21 cellular contexts compared by ENCODE assay signal in genomic region chr12:131153956-131154355, GRCh38.
DNase-seq lines count a peak whose midpoint lies in the region; ATAC-seq and TF ChIP-seq lines count a peak whose summit lies in the region.
"Had no signal": no experiment of that assay in that cellular context is flagged by ENCODE, and none has a peak within 500 bp of the region (broad histone marks: within the 10 kb centered on the region; RNA-seq: fewer than 3 reads in every experiment).

No MANE protein-coding gene starts in this region.

- H3K27ac Mint-ChIP-seq in osteocyte (ENCODE audit: unreplicated experiment): no peak overlapping the region
- H3K27ac Mint-ChIP-seq: B cell; CD4-positive, alpha-beta T cell; CD8-positive, alpha-beta memory T cell; GM23338 had no signal

- no peaks in the 10 kb centered on the region for H3K27me3 Mint-ChIP-seq in osteocyte (ENCODE audit: unreplicated experiment)

- no peak for TF ChIP-seq RAD21 in IMR-90 (IDR thresholded peaks at IDR 0.05; ENCODE audit: low read length)

- peaks cover 36% of the 10 kb centered on the region for H3K9me3 ChIP-seq in IMR-90 (ENCODE audit: control insufficient read depth, insufficient read depth, low read length)
- H3K9me3 ChIP-seq in esophagus muscularis mucosa: no peaks in the 10 kb centered on the region
- no peaks in the 10 kb centered on the region for H3K9me3 ChIP-seq in HAP-1
- H3K9me3 ChIP-seq: BLaER1 had no signal

- H3K56ac ChIP-seq in IMR-90 (ENCODE audit: extremely low read depth, insufficient read depth, low read length): no peak overlapping the region

- ATAC-seq in IMR-90 (ENCODE audit: low read depth) (no peak), sciatic nerve (no peak), GM18520 (IDR thresholded peaks at IDR 0.05; ENCODE audit: unreplicated experiment) (no peak)
- ATAC-seq: GM12878, GM23338 had no signal

- H3K4me3 ChIP-seq in IMR-90 (ENCODE audit: insufficient read depth, low read depth, low read length) (no peak overlapping the region), esophagus muscularis mucosa (no peak overlapping the region), HAP-1 (no peak overlapping the region)
- H3K4me3 ChIP-seq: BLaER1, GM12878, GM23338 had no signal

- H4K91ac ChIP-seq in IMR-90 (ENCODE audit: insufficient read depth, low read depth, low read length): no peak overlapping the region

- H2BK15ac ChIP-seq in IMR-90 (ENCODE audit: low read depth, low read length): no peak overlapping the region

- no peak overlapping the region for H2BK5ac ChIP-seq in IMR-90 (ENCODE audit: low read depth, low read length, poor library complexity, severe bottlenecking)

- H2BK20ac ChIP-seq in IMR-90 (ENCODE audit: low read depth, low read length): no peak overlapping the region

- BruUV-seq in IMR-90 (replicated peaks; lab: Mats Ljungman, UMichigan): no TSS peak

- H3K4me1 ChIP-seq in IMR-90 (ENCODE audit: control insufficient read depth, insufficient read depth, low read length): no peaks in the 10 kb centered on the region
- H3K4me1 ChIP-seq in esophagus muscularis mucosa: no peaks in the 10 kb centered on the region
- H3K4me1 ChIP-seq in HAP-1: no peaks in the 10 kb centered on the region
- H3K4me1 ChIP-seq: BLaER1 had no signal

- no peak overlapping the region for H3K18ac ChIP-seq in IMR-90 (ENCODE audit: low read depth, low read length)

- TF ChIP-seq POLR2A in IMR-90 (IDR thresholded peaks at IDR 0.05; ENCODE audit: low read depth, low read length): no peak
- no peak for TF ChIP-seq POLR2A in esophagus muscularis mucosa (IDR thresholded peaks at IDR 0.05; ENCODE audit: low read depth)

- no peak overlapping the region for H3K14ac ChIP-seq in IMR-90 (replicated peaks; ENCODE audit: low read depth, low read length)

- H3K9me3 Mint-ChIP-seq in osteocyte (ENCODE audit: unreplicated experiment): peaks cover 5% of the 10 kb centered on the region
- H3K9me3 Mint-ChIP-seq: CD4-positive, alpha-beta T cell; GM23338 had no signal

- no peaks in the 10 kb centered on the region for H3K9me1 ChIP-seq in IMR-90 (ENCODE audit: insufficient read depth, low read length)

- no CpG with 5 or more reads among the region's 5 CpGs for WGBS in IMR-90 (ENCODE audit: extremely low coverage in 2 of 2, insufficient read length in 1 of 2), 2 experiments
- WGBS in esophagus muscularis mucosa: 80% methylated on average over 5 of the region's 5 CpGs

- POLR2A ChIA-PET in IMR-90 (lab: Charles Lee; ENCODE audit: unreplicated experiment): no interaction called here

- TF ChIP-seq EP300 in esophagus muscularis mucosa (IDR thresholded peaks at IDR 0.05): no peak

- H2AFZ ChIP-seq in IMR-90 (replicated peaks; ENCODE audit: low read length, poor library complexity): peak overlapping the region; percentile 11
- H2AFZ ChIP-seq: GM23338 had no signal

- no peak overlapping the region for H3K4ac ChIP-seq in IMR-90 (ENCODE audit: low read depth, low read length)

- H4K8ac ChIP-seq in IMR-90 (ENCODE audit: low read depth in 2 of 2, low read length in 2 of 2): no peak overlapping the region

- no peak overlapping the region for H3K4me3 Mint-ChIP-seq in osteocyte (ENCODE audit: unreplicated experiment)
- H3K4me3 Mint-ChIP-seq: B cell; CD4-positive, alpha-beta T cell; CD8-positive, alpha-beta memory T cell; GM23338 had no signal

- no peak overlapping the region for H4K5ac ChIP-seq in IMR-90 (ENCODE audit: low read depth, low read length)

- H3K27me3 ChIP-seq in IMR-90 (ENCODE audit: control insufficient read depth, insufficient read depth, low read length): no peaks in the 10 kb centered on the region
- H3K27me3 ChIP-seq in esophagus muscularis mucosa: no peaks in the 10 kb centered on the region
- no peaks in the 10 kb centered on the region for H3K27me3 ChIP-seq in HAP-1 (ENCODE audit: low read depth)
- H3K27me3 ChIP-seq: BLaER1 had no signal

- H2BK120ac ChIP-seq in IMR-90 (ENCODE audit: low read depth, low read length): no peak overlapping the region

- DNase-seq in activated CD8-positive, alpha-beta memory T cell treated with anti-CD3 and anti-CD28 coated beads for 24 hours: peak; percentile 32
- DNase-seq in activated CD8-positive, alpha-beta memory T cell treated with anti-CD3 and anti-CD28 coated beads, Interleukin-2, amount 50 U/mL, for 48 hours: no peak
- DNase-seq in IMR-90: no peak
- peak; percentile 68 for DNase-seq in esophagus muscularis mucosa (ENCODE audit: extremely low spot score)
- peak; percentile 67 for DNase-seq in osteocyte (ENCODE audit: extremely low spot score, unreplicated experiment)
- no peak for DNase-seq in sciatic nerve (ENCODE audit: low spot score)
- no peak for DNase-seq in HAP-1 (ENCODE audit: low spot score in 2 of 2)
- DNase-seq: CD4-positive, alpha-beta T cell; CD8-positive, alpha-beta memory T cell; DMS 273 treated with DMSO at 0.1 percent for 48 hours; DMS79; EL; GDM1; HCEC 1CT had no signal

- H3K27ac ChIP-seq in IMR-90 (ENCODE audit: insufficient read depth, low read length) (no peak overlapping the region), esophagus muscularis mucosa (replicated peaks in 1 of 4) (no peak overlapping the region)
- H3K27ac ChIP-seq: 22Rv1, BLaER1, C4-2B had no signal

- H3K9ac ChIP-seq in IMR-90 (ENCODE audit: low read depth, low read length): no peak overlapping the region
- H3K9ac ChIP-seq: BLaER1 had no signal

- dilution Hi-C loops in IMR-90 (cut with HindIII; ENCODE audit: low sequenced_read_pairs, unreplicated experiment): no loop called here

- H2AK5ac ChIP-seq in IMR-90 (ENCODE audit: low read depth, low read length): no peak overlapping the region

- no peak overlapping the region for H3K23ac ChIP-seq in IMR-90 (ENCODE audit: low read depth, low read length)

- no peaks in the 10 kb centered on the region for H3K4me1 Mint-ChIP-seq in osteocyte (ENCODE audit: unreplicated experiment)
- H3K4me1 Mint-ChIP-seq: B cell; CD8-positive, alpha-beta memory T cell; GM23338 had no signal

- TF ChIP-seq CTCF in IMR-90 (conservative IDR thresholded peaks at IDR 0.05; ENCODE audit: low read depth, low read length): no peak
- TF ChIP-seq CTCF in esophagus muscularis mucosa (IDR thresholded peaks at IDR 0.05): no peak
- TF ChIP-seq CTCF in osteocyte (IDR thresholded peaks at IDR 0.05): no peak

- in situ Hi-C loops in IMR-90 (cut with MboI; ENCODE audit: low sequenced_read_pairs) (no loop called here), HAP-1 (cut with MboI; ENCODE audit: low sequenced_read_pairs) (no loop called here)

- no peaks in the 10 kb centered on the region for H3K79me1 ChIP-seq in IMR-90 (ENCODE audit: low read depth in 1 of 2, low read length in 2 of 2)

- H4K20me1 ChIP-seq in IMR-90 (ENCODE audit: insufficient read depth, low read length): no peaks in the 10 kb centered on the region
- H4K20me1 ChIP-seq: BLaER1 had no signal

- CTCF ChIA-PET in IMR-90 (lab: Yijun Ruan, JAX): no interaction called here

- H3K36me3 ChIP-seq in IMR-90 (ENCODE audit: control insufficient read depth, insufficient read depth, low read length): no peaks in the 10 kb centered on the region
- H3K36me3 ChIP-seq in esophagus muscularis mucosa: no peaks in the 10 kb centered on the region
- H3K36me3 ChIP-seq in HAP-1 (replicated peaks): no peaks in the 10 kb centered on the region
- H3K36me3 ChIP-seq: BLaER1 had no signal

- no peak overlapping the region for H3K4me2 ChIP-seq in IMR-90 (ENCODE audit: low read depth, low read length)
- H3K4me2 ChIP-seq: BLaER1, GM23338 had no signal

- no peak overlapping the region for H2AK9ac ChIP-seq in IMR-90 (replicated peaks; ENCODE audit: low read depth, low read length, poor library complexity)

- intact Hi-C loops in IMR-90 (cut with micrococcal nuclease) (no loop called here), esophagus muscularis mucosa (cut with DNase I) (no loop called here), sciatic nerve (cut with DNase I) (no loop called here)

- H3K36me3 Mint-ChIP-seq in osteocyte (ENCODE audit: unreplicated experiment): no peaks in the 10 kb centered on the region
- H3K36me3 Mint-ChIP-seq: CD8-positive, alpha-beta memory T cell had no signal

TF ChIP-seq in IMR-90, 13 proteins besides CTCF, POLR2A, EP300 and RAD21:
- TF ChIP-seq CHD1 (IDR thresholded peaks at IDR 0.05; ENCODE audit: low read depth, low read length): no peak
- TF ChIP-seq RCOR1 (IDR thresholded peaks at IDR 0.05; ENCODE audit: insufficient replicate concordance, low read length): no peak
- no peak for TF ChIP-seq CEBPB (IDR thresholded peaks at IDR 0.05; ENCODE audit: low read depth, low read length)
- no peak for TF ChIP-seq BHLHE40 (IDR thresholded peaks at IDR 0.05; ENCODE audit: low read depth, low read length)
- TF ChIP-seq FOS (IDR thresholded peaks at IDR 0.05; ENCODE audit: low read depth, low read length): no peak
- TF ChIP-seq SMC3 (IDR thresholded peaks at IDR 0.05; ENCODE audit: low read depth, low read length): no peak
- TF ChIP-seq MAFK (IDR thresholded peaks at IDR 0.05; ENCODE audit: low read depth, low read length): no peak
- TF ChIP-seq RFX5 (IDR thresholded peaks at IDR 0.05; ENCODE audit: low read depth, low read length): no peak
- no peak for TF ChIP-seq MAZ (IDR thresholded peaks at IDR 0.05; ENCODE audit: borderline replicate concordance, low read depth, low read length)
- TF ChIP-seq MXI1 (IDR thresholded peaks at IDR 0.05; ENCODE audit: borderline replicate concordance, low read depth, low read length): no peak
- TF ChIP-seq, protein P1, sequence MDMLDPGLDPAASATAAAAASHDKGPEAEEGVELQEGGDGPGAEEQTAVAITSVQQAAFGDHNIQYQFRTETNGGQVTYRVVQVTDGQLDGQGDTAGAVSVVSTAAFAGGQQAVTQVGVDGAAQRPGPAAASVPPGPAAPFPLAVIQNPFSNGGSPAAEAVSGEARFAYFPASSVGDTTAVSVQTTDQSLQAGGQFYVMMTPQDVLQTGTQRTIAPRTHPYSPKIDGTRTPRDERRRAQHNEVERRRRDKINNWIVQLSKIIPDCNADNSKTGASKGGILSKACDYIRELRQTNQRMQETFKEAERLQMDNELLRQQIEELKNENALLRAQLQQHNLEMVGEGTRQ (IDR thresholded peaks at IDR 0.05; ENCODE audit: low read depth, low read length): no peak
- TF ChIP-seq ELK1 (IDR thresholded peaks at IDR 0.05; ENCODE audit: borderline replicate concordance, low read depth, low read length): no peak
- no peak for TF ChIP-seq NFE2L2 (IDR thresholded peaks at IDR 0.05; ENCODE audit: low read depth, low read length)

Comparison
In these comparisons a context has a peak if more than half of its experiments do, and no peak if none do; other contexts are left out.
1. DNase-seq: peak in activated CD8-positive, alpha-beta memory T cell treated with anti-CD3 and anti-CD28 coated beads for 24 hours (single experiment), esophagus muscularis mucosa (single experiment) and osteocyte (single experiment); none in activated CD8-positive, alpha-beta memory T cell treated with anti-CD3 and anti-CD28 coated beads, Interleukin-2, amount 50 U/mL, for 48 hours (single experiment), IMR-90 (single experiment), sciatic nerve (single experiment) and HAP-1 (0 of 2).